In the genomic region with DNA sequence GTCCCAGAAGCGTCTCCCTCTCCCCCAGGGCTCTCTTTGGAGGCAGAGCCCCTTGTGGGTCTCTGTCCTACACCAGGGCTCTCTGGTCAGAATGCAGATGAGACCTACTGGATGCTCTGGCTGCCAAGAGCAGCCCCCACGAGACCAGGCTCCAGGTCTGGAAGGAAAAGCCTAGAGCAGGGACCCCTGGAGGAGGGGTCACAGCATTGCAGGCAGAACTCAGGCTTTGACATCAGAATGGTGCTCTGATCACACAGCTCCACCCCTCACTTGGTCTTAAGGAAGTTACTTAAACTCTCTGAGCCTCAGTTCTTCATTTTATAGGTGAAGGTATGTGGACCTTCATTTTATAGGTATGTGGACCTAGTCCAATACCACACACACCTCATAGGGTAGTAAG, we compare ENCODE assay signal across 1 cellular context.
TF ChIP-seq lines count a peak whose summit lies in the region.

No MANE protein-coding gene starts in this region.

TF ChIP-seq in GM23338, 12 proteins besides CTCF, POLR2A, EP300 and RAD21 (continued from another document):
- TF ChIP-seq, protein P1, sequence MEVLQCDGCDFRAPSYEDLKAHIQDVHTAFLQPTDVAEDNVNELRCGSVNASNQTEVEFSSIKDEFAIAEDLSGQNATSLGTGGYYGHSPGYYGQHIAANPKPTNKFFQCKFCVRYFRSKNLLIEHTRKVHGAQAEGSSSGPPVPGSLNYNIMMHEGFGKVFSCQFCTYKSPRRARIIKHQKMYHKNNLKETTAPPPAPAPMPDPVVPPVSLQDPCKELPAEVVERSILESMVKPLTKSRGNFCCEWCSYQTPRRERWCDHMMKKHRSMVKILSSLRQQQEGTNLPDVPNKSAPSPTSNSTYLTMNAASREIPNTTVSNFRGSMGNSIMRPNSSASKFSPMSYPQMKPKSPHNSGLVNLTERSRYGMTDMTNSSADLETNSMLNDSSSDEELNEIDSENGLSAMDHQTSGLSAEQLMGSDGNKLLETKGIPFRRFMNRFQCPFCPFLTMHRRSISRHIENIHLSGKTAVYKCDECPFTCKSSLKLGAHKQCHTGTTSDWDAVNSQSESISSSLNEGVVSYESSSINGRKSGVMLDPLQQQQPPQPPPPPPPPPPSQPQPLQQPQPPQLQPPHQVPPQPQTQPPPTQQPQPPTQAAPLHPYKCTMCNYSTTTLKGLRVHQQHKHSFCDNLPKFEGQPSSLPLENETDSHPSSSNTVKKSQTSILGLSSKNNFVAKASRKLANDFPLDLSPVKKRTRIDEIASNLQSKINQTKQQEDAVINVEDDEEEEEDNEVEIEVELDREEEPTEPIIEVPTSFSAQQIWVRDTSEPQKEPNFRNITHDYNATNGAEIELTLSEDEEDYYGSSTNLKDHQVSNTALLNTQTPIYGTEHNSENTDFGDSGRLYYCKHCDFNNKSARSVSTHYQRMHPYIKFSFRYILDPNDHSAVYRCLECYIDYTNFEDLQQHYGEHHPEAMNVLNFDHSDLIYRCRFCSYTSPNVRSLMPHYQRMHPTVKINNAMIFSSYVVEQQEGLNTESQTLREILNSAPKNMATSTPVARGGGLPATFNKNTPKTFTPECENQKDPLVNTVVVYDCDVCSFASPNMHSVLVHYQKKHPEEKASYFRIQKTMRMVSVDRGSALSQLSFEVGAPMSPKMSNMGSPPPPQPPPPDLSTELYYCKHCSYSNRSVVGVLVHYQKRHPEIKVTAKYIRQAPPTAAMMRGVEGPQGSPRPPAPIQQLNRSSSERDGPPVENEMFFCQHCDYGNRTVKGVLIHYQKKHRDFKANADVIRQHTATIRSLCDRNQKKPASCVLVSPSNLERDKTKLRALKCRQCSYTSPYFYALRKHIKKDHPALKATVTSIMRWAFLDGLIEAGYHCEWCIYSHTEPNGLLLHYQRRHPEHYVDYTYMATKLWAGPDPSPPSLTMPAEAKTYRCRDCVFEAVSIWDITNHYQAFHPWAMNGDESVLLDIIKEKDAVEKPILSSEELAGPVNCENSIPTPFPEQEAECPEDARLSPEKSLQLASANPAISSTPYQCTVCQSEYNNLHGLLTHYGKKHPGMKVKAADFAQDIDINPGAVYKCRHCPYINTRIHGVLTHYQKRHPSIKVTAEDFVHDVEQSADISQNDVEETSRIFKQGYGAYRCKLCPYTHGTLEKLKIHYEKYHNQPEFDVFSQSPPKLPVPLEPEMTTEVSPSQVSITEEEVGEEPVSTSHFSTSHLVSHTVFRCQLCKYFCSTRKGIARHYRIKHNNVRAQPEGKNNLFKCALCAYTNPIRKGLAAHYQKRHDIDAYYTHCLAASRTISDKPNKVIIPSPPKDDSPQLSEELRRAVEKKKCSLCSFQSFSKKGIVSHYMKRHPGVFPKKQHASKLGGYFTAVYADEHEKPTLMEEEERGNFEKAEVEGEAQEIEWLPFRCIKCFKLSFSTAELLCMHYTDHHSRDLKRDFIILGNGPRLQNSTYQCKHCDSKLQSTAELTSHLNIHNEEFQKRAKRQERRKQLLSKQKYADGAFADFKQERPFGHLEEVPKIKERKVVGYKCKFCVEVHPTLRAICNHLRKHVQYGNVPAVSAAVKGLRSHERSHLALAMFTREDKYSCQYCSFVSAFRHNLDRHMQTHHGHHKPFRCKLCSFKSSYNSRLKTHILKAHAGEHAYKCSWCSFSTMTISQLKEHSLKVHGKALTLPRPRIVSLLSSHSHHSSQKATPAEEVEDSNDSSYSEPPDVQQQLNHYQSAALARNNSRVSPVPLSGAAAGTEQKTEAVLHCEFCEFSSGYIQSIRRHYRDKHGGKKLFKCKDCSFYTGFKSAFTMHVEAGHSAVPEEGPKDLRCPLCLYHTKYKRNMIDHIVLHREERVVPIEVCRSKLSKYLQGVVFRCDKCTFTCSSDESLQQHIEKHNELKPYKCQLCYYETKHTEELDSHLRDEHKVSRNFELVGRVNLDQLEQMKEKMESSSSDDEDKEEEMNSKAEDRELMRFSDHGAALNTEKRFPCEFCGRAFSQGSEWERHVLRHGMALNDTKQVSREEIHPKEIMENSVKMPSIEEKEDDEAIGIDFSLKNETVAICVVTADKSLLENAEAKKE (CRISPR knock-in tag; IDR thresholded peaks at IDR 0.05), result no peak
- TF ChIP-seq CREB1 (CRISPR knock-in tag; IDR thresholded peaks at IDR 0.05; ENCODE audit: low read depth), result no peak
TF ChIP-seq in GM23338: peak in this region for 0.
